1 cellular context compared by ENCODE assay signal in the genomic region with DNA sequence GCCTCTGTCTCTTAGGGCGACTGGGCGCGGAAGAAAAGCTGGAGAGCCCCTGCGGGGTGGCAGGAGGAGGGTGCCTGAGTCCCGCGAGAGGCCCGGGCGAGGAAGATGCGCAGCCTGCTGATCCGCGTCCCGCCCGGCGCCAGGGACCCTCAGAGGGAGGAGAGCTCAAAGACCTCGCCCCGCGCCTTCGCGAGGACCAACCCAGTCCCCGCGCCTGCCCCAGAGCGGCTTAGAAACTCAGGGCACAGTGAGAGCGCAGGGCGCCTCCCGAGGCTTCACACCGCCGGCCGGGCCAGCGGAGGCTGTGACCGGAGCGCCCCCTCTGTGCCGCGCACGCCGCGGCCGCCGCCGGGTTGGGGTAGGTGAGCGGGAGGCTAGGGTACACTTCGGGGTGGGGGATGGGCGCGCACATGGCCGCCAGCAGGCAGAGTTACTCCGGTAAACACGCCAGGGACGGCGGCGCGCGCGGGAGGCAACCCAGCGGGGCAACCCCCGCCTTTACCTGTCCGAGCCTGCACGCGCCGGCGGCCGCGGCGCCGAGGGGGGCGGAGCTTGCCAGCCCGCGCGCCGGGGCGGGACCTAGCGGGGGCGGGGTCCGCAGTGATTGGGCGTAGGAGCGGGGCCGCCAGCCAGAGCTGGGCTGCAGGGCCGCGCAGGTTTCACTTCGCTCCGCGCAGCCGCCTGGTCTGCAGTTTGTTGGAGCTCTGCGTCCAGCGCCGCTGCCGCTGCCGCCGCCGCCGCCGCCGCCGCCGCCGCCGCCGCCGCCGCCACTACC.
A peak's percentile ranks its signal among the peaks of the same experiment; 100 is the strongest.
TF ChIP-seq lines count a peak whose summit lies in the region.

A gene with protein sequence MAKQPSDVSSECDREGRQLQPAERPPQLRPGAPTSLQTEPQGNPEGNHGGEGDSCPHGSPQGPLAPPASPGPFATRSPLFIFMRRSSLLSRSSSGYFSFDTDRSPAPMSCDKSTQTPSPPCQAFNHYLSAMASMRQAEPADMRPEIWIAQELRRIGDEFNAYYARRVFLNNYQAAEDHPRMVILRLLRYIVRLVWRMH (plus strand): TSS at position 662 of the 775 bp plus-strand sequence. CDS start 2,832 bp downstream, outside the sequence.

TF ChIP-seq in HepG2, 621 proteins besides CTCF, POLR2A, EP300 and RAD21 (continued from another document and continues in another):
- TF ChIP-seq, protein P1, sequence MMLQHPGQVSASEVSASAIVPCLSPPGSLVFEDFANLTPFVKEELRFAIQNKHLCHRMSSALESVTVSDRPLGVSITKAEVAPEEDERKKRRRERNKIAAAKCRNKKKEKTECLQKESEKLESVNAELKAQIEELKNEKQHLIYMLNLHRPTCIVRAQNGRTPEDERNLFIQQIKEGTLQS (CRISPR knock-in tag; IDR thresholded peaks at IDR 0.05) = peak; percentile 42; the same call in 1 of the 2 replicates
- peak; percentile 77 for TF ChIP-seq ZNF567 (CRISPR knock-in tag; IDR thresholded peaks at IDR 0.05; ENCODE audit: borderline replicate concordance)
- TF ChIP-seq SRF (IDR thresholded peaks at IDR 0.05; ENCODE audit: low read depth, low read length) = no peak
- peak; percentile 97 for TF ChIP-seq ZNF556 (CRISPR knock-in tag; IDR thresholded peaks at IDR 0.05; ENCODE audit: borderline replicate concordance)
- no peak; the same call in 1 of the 2 replicates for TF ChIP-seq CREB1 (IDR thresholded peaks at IDR 0.05)
- TF ChIP-seq CREB1 (CRISPR knock-in tag; IDR thresholded peaks at IDR 0.05) = no peak
- TF ChIP-seq, protein P2, sequence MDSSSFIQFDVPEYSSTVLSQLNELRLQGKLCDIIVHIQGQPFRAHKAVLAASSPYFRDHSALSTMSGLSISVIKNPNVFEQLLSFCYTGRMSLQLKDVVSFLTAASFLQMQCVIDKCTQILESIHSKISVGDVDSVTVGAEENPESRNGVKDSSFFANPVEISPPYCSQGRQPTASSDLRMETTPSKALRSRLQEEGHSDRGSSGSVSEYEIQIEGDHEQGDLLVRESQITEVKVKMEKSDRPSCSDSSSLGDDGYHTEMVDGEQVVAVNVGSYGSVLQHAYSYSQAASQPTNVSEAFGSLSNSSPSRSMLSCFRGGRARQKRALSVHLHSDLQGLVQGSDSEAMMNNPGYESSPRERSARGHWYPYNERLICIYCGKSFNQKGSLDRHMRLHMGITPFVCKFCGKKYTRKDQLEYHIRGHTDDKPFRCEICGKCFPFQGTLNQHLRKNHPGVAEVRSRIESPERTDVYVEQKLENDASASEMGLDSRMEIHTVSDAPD (CRISPR knock-in tag; IDR thresholded peaks at IDR 0.05) = peak; percentile 96
- peak; percentile 78 for TF ChIP-seq NR2C2 (CRISPR knock-in tag; IDR thresholded peaks at IDR 0.05; ENCODE audit: borderline replicate concordance)
- TF ChIP-seq JDP2 (CRISPR knock-in tag; IDR thresholded peaks at IDR 0.05; ENCODE audit: borderline replicate concordance) = 0 out of 2 replicates have a peak, but pooled peaks have one; percentile 15
- TF ChIP-seq PTBP1 (IDR thresholded peaks at IDR 0.05; ENCODE audit: low read depth, low read length, poor library complexity, severe bottlenecking) = peak; percentile 23
- no peak for TF ChIP-seq SUZ12 (IDR thresholded peaks at IDR 0.05; ENCODE audit: low read depth, low read length)
- peak; percentile 99 for TF ChIP-seq ZNF776 (CRISPR knock-in tag; IDR thresholded peaks at IDR 0.05)
- TF ChIP-seq ZNF432 (CRISPR knock-in tag; IDR thresholded peaks at IDR 0.05; ENCODE audit: borderline replicate concordance) = no peak
- TF ChIP-seq, protein P3, sequence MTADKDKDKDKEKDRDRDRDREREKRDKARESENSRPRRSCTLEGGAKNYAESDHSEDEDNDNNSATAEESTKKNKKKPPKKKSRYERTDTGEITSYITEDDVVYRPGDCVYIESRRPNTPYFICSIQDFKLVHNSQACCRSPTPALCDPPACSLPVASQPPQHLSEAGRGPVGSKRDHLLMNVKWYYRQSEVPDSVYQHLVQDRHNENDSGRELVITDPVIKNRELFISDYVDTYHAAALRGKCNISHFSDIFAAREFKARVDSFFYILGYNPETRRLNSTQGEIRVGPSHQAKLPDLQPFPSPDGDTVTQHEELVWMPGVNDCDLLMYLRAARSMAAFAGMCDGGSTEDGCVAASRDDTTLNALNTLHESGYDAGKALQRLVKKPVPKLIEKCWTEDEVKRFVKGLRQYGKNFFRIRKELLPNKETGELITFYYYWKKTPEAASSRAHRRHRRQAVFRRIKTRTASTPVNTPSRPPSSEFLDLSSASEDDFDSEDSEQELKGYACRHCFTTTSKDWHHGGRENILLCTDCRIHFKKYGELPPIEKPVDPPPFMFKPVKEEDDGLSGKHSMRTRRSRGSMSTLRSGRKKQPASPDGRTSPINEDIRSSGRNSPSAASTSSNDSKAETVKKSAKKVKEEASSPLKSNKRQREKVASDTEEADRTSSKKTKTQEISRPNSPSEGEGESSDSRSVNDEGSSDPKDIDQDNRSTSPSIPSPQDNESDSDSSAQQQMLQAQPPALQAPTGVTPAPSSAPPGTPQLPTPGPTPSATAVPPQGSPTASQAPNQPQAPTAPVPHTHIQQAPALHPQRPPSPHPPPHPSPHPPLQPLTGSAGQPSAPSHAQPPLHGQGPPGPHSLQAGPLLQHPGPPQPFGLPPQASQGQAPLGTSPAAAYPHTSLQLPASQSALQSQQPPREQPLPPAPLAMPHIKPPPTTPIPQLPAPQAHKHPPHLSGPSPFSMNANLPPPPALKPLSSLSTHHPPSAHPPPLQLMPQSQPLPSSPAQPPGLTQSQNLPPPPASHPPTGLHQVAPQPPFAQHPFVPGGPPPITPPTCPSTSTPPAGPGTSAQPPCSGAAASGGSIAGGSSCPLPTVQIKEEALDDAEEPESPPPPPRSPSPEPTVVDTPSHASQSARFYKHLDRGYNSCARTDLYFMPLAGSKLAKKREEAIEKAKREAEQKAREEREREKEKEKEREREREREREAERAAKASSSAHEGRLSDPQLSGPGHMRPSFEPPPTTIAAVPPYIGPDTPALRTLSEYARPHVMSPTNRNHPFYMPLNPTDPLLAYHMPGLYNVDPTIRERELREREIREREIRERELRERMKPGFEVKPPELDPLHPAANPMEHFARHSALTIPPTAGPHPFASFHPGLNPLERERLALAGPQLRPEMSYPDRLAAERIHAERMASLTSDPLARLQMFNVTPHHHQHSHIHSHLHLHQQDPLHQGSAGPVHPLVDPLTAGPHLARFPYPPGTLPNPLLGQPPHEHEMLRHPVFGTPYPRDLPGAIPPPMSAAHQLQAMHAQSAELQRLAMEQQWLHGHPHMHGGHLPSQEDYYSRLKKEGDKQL (CRISPR knock-in tag; IDR thresholded peaks at IDR 0.05; ENCODE audit: low read depth) = peak; percentile 86
- TF ChIP-seq, protein P4, sequence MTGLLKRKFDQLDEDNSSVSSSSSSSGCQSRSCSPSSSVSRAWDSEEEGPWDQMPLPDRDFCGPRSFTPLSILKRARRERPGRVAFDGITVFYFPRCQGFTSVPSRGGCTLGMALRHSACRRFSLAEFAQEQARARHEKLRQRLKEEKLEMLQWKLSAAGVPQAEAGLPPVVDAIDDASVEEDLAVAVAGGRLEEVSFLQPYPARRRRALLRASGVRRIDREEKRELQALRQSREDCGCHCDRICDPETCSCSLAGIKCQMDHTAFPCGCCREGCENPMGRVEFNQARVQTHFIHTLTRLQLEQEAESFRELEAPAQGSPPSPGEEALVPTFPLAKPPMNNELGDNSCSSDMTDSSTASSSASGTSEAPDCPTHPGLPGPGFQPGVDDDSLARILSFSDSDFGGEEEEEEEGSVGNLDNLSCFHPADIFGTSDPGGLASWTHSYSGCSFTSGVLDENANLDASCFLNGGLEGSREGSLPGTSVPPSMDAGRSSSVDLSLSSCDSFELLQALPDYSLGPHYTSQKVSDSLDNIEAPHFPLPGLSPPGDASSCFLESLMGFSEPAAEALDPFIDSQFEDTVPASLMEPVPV (CRISPR knock-in tag; IDR thresholded peaks at IDR 0.05) = peak; percentile 94
- no peak for TF ChIP-seq ZNF296 (CRISPR knock-in tag; conservative IDR thresholded peaks at IDR 0.05)
- TF ChIP-seq ZNF234 (CRISPR knock-in tag; conservative IDR thresholded peaks at IDR 0.05) = peak; percentile 73; the same call in 1 of the 2 replicates
- TF ChIP-seq FOXK1 (CRISPR knock-in tag; IDR thresholded peaks at IDR 0.05; ENCODE audit: borderline replicate concordance, low read depth) = peak; percentile 93; the same call in 1 of the 2 replicates
- TF ChIP-seq SMAD9 (CRISPR knock-in tag; IDR thresholded peaks at IDR 0.05) = peak; percentile 93; the same call in 1 of the 2 replicates
- peak; percentile 92 for TF ChIP-seq IKZF4 (CRISPR knock-in tag; IDR thresholded peaks at IDR 0.05; ENCODE audit: borderline replicate concordance, low read depth, not compliant biosample characterization)
- TF ChIP-seq, protein P5, sequence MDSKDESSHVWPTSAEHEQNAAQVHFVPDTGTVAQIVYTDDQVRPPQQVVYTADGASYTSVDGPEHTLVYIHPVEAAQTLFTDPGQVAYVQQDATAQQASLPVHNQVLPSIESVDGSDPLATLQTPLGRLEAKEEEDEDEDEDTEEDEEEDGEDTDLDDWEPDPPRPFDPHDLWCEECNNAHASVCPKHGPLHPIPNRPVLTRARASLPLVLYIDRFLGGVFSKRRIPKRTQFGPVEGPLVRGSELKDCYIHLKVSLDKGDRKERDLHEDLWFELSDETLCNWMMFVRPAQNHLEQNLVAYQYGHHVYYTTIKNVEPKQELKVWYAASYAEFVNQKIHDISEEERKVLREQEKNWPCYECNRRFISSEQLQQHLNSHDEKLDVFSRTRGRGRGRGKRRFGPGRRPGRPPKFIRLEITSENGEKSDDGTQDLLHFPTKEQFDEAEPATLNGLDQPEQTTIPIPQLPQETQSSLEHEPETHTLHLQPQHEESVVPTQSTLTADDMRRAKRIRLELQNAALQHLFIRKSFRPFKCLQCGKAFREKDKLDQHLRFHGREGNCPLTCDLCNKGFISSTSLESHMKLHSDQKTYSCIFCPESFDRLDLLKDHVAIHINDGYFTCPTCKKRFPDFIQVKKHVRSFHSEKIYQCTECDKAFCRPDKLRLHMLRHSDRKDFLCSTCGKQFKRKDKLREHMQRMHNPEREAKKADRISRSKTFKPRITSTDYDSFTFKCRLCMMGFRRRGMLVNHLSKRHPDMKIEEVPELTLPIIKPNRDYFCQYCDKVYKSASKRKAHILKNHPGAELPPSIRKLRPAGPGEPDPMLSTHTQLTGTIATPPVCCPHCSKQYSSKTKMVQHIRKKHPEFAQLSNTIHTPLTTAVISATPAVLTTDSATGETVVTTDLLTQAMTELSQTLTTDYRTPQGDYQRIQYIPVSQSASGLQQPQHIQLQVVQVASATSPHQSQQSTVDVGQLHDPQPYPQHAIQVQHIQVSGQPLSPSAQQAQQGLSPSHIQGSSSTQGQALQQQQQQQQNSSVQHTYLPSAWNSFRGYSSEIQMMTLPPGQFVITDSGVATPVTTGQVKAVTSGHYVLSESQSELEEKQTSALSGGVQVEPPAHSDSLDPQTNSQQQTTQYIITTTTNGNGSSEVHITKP (CRISPR knock-in tag; IDR thresholded peaks at IDR 0.05; ENCODE audit: low read depth) = no peak
- TF ChIP-seq ZNF496 (CRISPR knock-in tag; IDR thresholded peaks at IDR 0.05; ENCODE audit: insufficient replicate concordance) = no peak
- TF ChIP-seq HOXA7 (CRISPR knock-in tag; IDR thresholded peaks at IDR 0.05) = no peak
- TF ChIP-seq, protein P6, sequence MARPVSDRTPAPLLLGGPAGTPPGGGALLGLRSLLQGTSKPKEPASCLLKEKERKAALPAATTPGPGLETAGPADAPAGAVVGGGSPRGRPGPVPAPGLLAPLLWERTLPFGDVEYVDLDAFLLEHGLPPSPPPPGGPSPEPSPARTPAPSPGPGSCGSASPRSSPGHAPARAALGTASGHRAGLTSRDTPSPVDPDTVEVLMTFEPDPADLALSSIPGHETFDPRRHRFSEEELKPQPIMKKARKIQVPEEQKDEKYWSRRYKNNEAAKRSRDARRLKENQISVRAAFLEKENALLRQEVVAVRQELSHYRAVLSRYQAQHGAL (CRISPR knock-in tag; IDR thresholded peaks at IDR 0.05; ENCODE audit: not compliant biosample characterization) = peak; percentile 29
- TF ChIP-seq ZNF619 (CRISPR knock-in tag; IDR thresholded peaks at IDR 0.05) = peak; percentile 77; the same call in 1 of the 2 replicates
- TF ChIP-seq ZNF564 (CRISPR knock-in tag; IDR thresholded peaks at IDR 0.05) = peak; percentile 97
- peak; percentile 91 for TF ChIP-seq KAT8 (CRISPR knock-in tag; IDR thresholded peaks at IDR 0.05)
- TF ChIP-seq AGO2 (optimal IDR thresholded peaks at IDR 0.05; ENCODE audit: low read depth, low read length) = peak; percentile 83
- peak; percentile 97 for TF ChIP-seq ZNF124 (CRISPR knock-in tag; IDR thresholded peaks at IDR 0.05)
- peak; percentile 98 for TF ChIP-seq ZNF607 (CRISPR knock-in tag; IDR thresholded peaks at IDR 0.05; ENCODE audit: borderline replicate concordance)
- peak; percentile 86; the same call in 1 of the 2 replicates for TF ChIP-seq NAIF1 (CRISPR knock-in tag; IDR thresholded peaks at IDR 0.05; ENCODE audit: borderline replicate concordance)
- peak; percentile 95; the same call in 1 of the 2 replicates for TF ChIP-seq ZMAT3 (CRISPR knock-in tag; conservative IDR thresholded peaks at IDR 0.05)
- TF ChIP-seq, protein P7, sequence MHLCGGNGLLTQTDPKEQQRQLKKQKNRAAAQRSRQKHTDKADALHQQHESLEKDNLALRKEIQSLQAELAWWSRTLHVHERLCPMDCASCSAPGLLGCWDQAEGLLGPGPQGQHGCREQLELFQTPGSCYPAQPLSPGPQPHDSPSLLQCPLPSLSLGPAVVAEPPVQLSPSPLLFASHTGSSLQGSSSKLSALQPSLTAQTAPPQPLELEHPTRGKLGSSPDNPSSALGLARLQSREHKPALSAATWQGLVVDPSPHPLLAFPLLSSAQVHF (CRISPR knock-in tag; IDR thresholded peaks at IDR 0.05) = 0 out of 2 replicates have a peak, but pooled peaks have one; percentile 62
- TF ChIP-seq TSC22D2 (CRISPR knock-in tag; IDR thresholded peaks at IDR 0.05; ENCODE audit: borderline replicate concordance) = peak; percentile 53; the same call in 1 of the 2 replicates
- TF ChIP-seq SP4 (CRISPR knock-in tag; IDR thresholded peaks at IDR 0.05) = peak; percentile 96
- TF ChIP-seq, protein P8, sequence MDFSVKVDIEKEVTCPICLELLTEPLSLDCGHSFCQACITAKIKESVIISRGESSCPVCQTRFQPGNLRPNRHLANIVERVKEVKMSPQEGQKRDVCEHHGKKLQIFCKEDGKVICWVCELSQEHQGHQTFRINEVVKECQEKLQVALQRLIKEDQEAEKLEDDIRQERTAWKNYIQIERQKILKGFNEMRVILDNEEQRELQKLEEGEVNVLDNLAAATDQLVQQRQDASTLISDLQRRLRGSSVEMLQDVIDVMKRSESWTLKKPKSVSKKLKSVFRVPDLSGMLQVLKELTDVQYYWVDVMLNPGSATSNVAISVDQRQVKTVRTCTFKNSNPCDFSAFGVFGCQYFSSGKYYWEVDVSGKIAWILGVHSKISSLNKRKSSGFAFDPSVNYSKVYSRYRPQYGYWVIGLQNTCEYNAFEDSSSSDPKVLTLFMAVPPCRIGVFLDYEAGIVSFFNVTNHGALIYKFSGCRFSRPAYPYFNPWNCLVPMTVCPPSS (IDR thresholded peaks at IDR 0.05) = no peak
- 0 out of 2 replicates have a peak, but pooled peaks have one; percentile 82 for TF ChIP-seq THYN1 (CRISPR knock-in tag; IDR thresholded peaks at IDR 0.05; ENCODE audit: borderline replicate concordance, low read depth)
- TF ChIP-seq ZFP37 (CRISPR knock-in tag; IDR thresholded peaks at IDR 0.05; ENCODE audit: borderline replicate concordance) = peak; percentile 67
